9 cellular contexts compared by ENCODE assay signal in genomic region chr1:150487763-150488115, GRCh38. TPM values are rescaled to one million over a fixed set of nuclear protein-coding genes. Genes with fewer than 3 reads are reported as not detected.
DNase-seq lines count a peak whose midpoint lies in the region; ATAC-seq and FAIRE-seq lines count a peak whose summit lies in the region.
"Had no signal": no experiment of that assay in that cellular context is flagged by ENCODE, and none has a peak within 500 bp of the region (broad histone marks: within the 10 kb centered on the region; RNA-seq: fewer than 3 reads in every experiment).

No MANE protein-coding gene starts in this region.

- DNase-seq in DMS53 (lab: John Stamatoyannopoulos, UW) (peak; percentile 45), DMS53 treated with DMSO at 0.1 percent for 48 hours (lab: John Stamatoyannopoulos, UW; ENCODE audit: unreplicated experiment) (no peak), NCI-H1048 (lab: John Stamatoyannopoulos, UW) (no peak), GM19239 (ENCODE audit: insufficient read length, low spot score) (no peak), occipital lobe (lab: John Stamatoyannopoulos, UW) (no peak)
- no peak for DNase-seq in activated T-cell treated with anti-CD3 and anti-CD28 coated beads, Interleukin-2, amount 50 U/mL, for 24 hours
- DNase-seq in stimulated activated naive B cell treated with anti-CD40 and anti-IgM and Interleukin-4, amounts not matched to agents 10 μg/mL and 1 μg/mL and 100 μg/mL, for 72 hours = no peak

- H3K36me3 Mint-ChIP-seq in activated T-cell treated with anti-CD3 and anti-CD28 coated beads, Interleukin-2, amount 50 U/mL, for 24 hours (ENCODE audit: low read depth) = peaks cover 50% of the 10 kb centered on the region
- peaks cover 39 to 43% of the 10 kb centered on the region in 2 donors for H3K36me3 Mint-ChIP-seq in stimulated activated naive B cell treated with anti-CD40 and anti-IgM and Interleukin-4, amounts not matched to agents 10 μg/mL and 1 μg/mL and 100 μg/mL, for 72 hours

- peak overlapping the region; percentile 94 for H3K4me3 ChIP-seq in iPS-11a (ENCODE audit: low read depth, low read length)

- H3K27me3 Mint-ChIP-seq in activated T-cell treated with anti-CD3 and anti-CD28 coated beads, Interleukin-2, amount 50 U/mL, for 24 hours = no peaks in the 10 kb centered on the region
- H3K27me3 Mint-ChIP-seq in stimulated activated naive B cell treated with anti-CD40 and anti-IgM and Interleukin-4, amounts not matched to agents 10 μg/mL and 1 μg/mL and 100 μg/mL, for 72 hours = no peaks in the 10 kb centered on the region

- peak overlapping the region; percentile 95 for H3K4me3 Mint-ChIP-seq in activated T-cell treated with anti-CD3 and anti-CD28 coated beads, Interleukin-2, amount 50 U/mL, for 24 hours
- peak overlapping the region; percentile 97 for H3K4me3 Mint-ChIP-seq in stimulated activated naive B cell treated with anti-CD40 and anti-IgM and Interleukin-4, amounts not matched to agents 10 μg/mL and 1 μg/mL and 100 μg/mL, for 72 hours

- no peak for FAIRE-seq in GM19239 (lab: Jason Lieb, UNC)

- no peaks in the 10 kb centered on the region for H3K9me3 Mint-ChIP-seq in activated T-cell treated with anti-CD3 and anti-CD28 coated beads, Interleukin-2, amount 50 U/mL, for 24 hours
- no peaks in the 10 kb centered on the region for H3K9me3 Mint-ChIP-seq in stimulated activated naive B cell treated with anti-CD40 and anti-IgM and Interleukin-4, amounts not matched to agents 10 μg/mL and 1 μg/mL and 100 μg/mL, for 72 hours

- H3K4me1 Mint-ChIP-seq in activated T-cell treated with anti-CD3 and anti-CD28 coated beads, Interleukin-2, amount 50 U/mL, for 24 hours (ENCODE audit: low read depth) = peaks cover 23% of the 10 kb centered on the region
- H3K4me1 Mint-ChIP-seq in stimulated activated naive B cell treated with anti-CD40 and anti-IgM and Interleukin-4, amounts not matched to agents 10 μg/mL and 1 μg/mL and 100 μg/mL, for 72 hours = peaks cover 20 to 41% of the 10 kb centered on the region in 2 donors

- ATAC-seq in stimulated activated naive B cell treated with anti-CD40 and anti-IgM and Interleukin-4, amounts not matched to agents 10 μg/mL and 1 μg/mL and 100 μg/mL, for 72 hours (replicated peaks) = no peak

- H3K27ac Mint-ChIP-seq in activated T-cell treated with anti-CD3 and anti-CD28 coated beads, Interleukin-2, amount 50 U/mL, for 24 hours = peak overlapping the region; percentile 97
- peak overlapping the region; percentile 100 for H3K27ac Mint-ChIP-seq in stimulated activated naive B cell treated with anti-CD40 and anti-IgM and Interleukin-4, amounts not matched to agents 10 μg/mL and 1 μg/mL and 100 μg/mL, for 72 hours

RNA-seq across cellular contexts. Expression of gene TARS2, which starts 0.5 kb away (rescaled TPM):
- total RNA-seq in occipital lobe = 17.6 TPM

RNA-seq across cellular contexts. Expression of gene ECM1, which starts 20.2 kb away (rescaled TPM):
- 0.94 TPM for total RNA-seq in occipital lobe

RNA-seq across cellular contexts. Expression of gene FALEC, which starts 27.8 kb away (rescaled TPM):
- total RNA-seq in occipital lobe = 1.1 TPM
- total RNA-seq: T-helper 1 cell treated with Interleukin-12 subunit alpha and Interleukin-12 subunit beta and Interleukin-4 antibody, amounts not matched to agents 30 ng/mL and 1 ng/mL, for 36 hours had no signal
